Comparison of ENCODE assay signal across 9 cellular contexts in genomic region chr11:3163241-3163981, GRCh38. TPM values are rescaled to one million over a fixed set of nuclear protein-coding genes. Genes with fewer than 3 reads are reported as not detected.
A peak's percentile ranks its signal among the peaks of the same experiment; 100 is the strongest.
DNase-seq lines count a peak whose midpoint lies in the region; ATAC-seq, FAIRE-seq and TF ChIP-seq lines count a peak whose summit lies in the region.
"Had no signal": no experiment of that assay in that cellular context is flagged by ENCODE, and none has a peak within 500 bp of the region (broad histone marks: within the 10 kb centered on the region; RNA-seq: fewer than 3 reads in every experiment).

No MANE protein-coding gene starts in this region.

- no peaks in the 10 kb centered on the region for H3K9me3 Mint-ChIP-seq in activated T-helper 1 cell treated with anti-CD3 and anti-CD28 coated beads, Interleukin-12 subunit alpha, Interleukin-12 subunit beta, Interleukin-2, Interleukin-4 antibody, amounts not matched to agents 30 ng/mL and 10 ng/mL and 1 ng/mL, durations not matched to agents 14 hours and 24 hours and 36 hours

- H3K27me3 ChIP-seq in right atrium auricular region, result no peaks in the 10 kb centered on the region
- no peaks in the 10 kb centered on the region for H3K27me3 ChIP-seq in testis

- intact Hi-C loops in activated T-helper 1 cell treated with anti-CD3 and anti-CD28 coated beads, Interleukin-12 subunit alpha, Interleukin-12 subunit beta, Interleukin-2, Interleukin-4 antibody, amounts not matched to agents 30 ng/mL and 10 ng/mL and 1 ng/mL, durations not matched to agents 14 hours and 24 hours and 36 hours (cut with micrococcal nuclease), result no loop called here
- intact Hi-C loops in testis (cut with DNase I; ENCODE audit: low total_unique reads), result no loop called here

- peaks cover 30% of the 10 kb centered on the region for H3K27me3 Mint-ChIP-seq in activated T-helper 1 cell treated with anti-CD3 and anti-CD28 coated beads, Interleukin-12 subunit alpha, Interleukin-12 subunit beta, Interleukin-2, Interleukin-4 antibody, amounts not matched to agents 30 ng/mL and 10 ng/mL and 1 ng/mL, durations not matched to agents 14 hours and 24 hours and 36 hours (ENCODE audit: insufficient read depth)

- H3K36me3 Mint-ChIP-seq in activated T-helper 1 cell treated with anti-CD3 and anti-CD28 coated beads, Interleukin-12 subunit alpha, Interleukin-12 subunit beta, Interleukin-2, Interleukin-4 antibody, amounts not matched to agents 30 ng/mL and 10 ng/mL and 1 ng/mL, durations not matched to agents 14 hours and 24 hours and 36 hours (ENCODE audit: low read depth), result peaks cover 3% of the 10 kb centered on the region

- no peak for ATAC-seq in GM21447 (IDR thresholded peaks at IDR 0.05; ENCODE audit: unreplicated experiment)

- no peak for DNase-seq in HTR-8/SVneo (ENCODE audit: insufficient read length, low spot score)
- DNase-seq in activated T-helper 1 cell treated with anti-CD3 and anti-CD28 coated beads, Interleukin-12 subunit alpha, Interleukin-12 subunit beta, Interleukin-2, Interleukin-4 antibody, amounts not matched to agents 30 ng/mL and 10 ng/mL and 1 ng/mL, durations not matched to agents 14 hours and 24 hours and 36 hours (ENCODE audit: low spot score), result no peak
- DNase-seq in right atrium auricular region (ENCODE audit: low spot score), result no peak
- DNase-seq in iPS-NIHi11 (ENCODE audit: low spot score), result no peak
- no peak for DNase-seq in dermis blood vessel endothelial cell
- DNase-seq in testis, result no peak

- H3K4me3 Mint-ChIP-seq in activated T-helper 1 cell treated with anti-CD3 and anti-CD28 coated beads, Interleukin-12 subunit alpha, Interleukin-12 subunit beta, Interleukin-2, Interleukin-4 antibody, amounts not matched to agents 30 ng/mL and 10 ng/mL and 1 ng/mL, durations not matched to agents 14 hours and 24 hours and 36 hours, result peak overlapping the region; percentile 50

- TF ChIP-seq POLR2A in testis (IDR thresholded peaks at IDR 0.05), result no peak

- H3K4me1 ChIP-seq in right atrium auricular region (peaks cover 0 to 64% of the 10 kb centered on the region in 2 donors), testis (peaks cover 22% of the 10 kb centered on the region)

- peak overlapping the region; percentile 56 to 74 for H3K4me3 ChIP-seq in right atrium auricular region
- peak overlapping the region in 6 of 7 experiments; percentile 40 to 85 (median 66) for H3K4me3 ChIP-seq in skin epidermis
- H3K4me3 ChIP-seq in testis, result no peak overlapping the region

- H3K9me3 ChIP-seq in right atrium auricular region (no peaks in the 10 kb centered on the region), testis (no peaks in the 10 kb centered on the region)
- H3K9me3 ChIP-seq: neutrophil had no signal

- H3K36me3 ChIP-seq in right atrium auricular region, result no peaks in the 10 kb centered on the region
- no peaks in the 10 kb centered on the region for H3K36me3 ChIP-seq in testis (ENCODE audit: low read depth, missing control alignments)
- H3K36me3 ChIP-seq: neutrophil had no signal

- peaks cover 5% of the 10 kb centered on the region for H3K4me1 Mint-ChIP-seq in activated T-helper 1 cell treated with anti-CD3 and anti-CD28 coated beads, Interleukin-12 subunit alpha, Interleukin-12 subunit beta, Interleukin-2, Interleukin-4 antibody, amounts not matched to agents 30 ng/mL and 10 ng/mL and 1 ng/mL, durations not matched to agents 14 hours and 24 hours and 36 hours (ENCODE audit: low read depth)

- FAIRE-seq in HTR-8/SVneo (lab: Jason Lieb, UNC), result peak; percentile 52

- no peak overlapping the region for H3K27ac Mint-ChIP-seq in activated T-helper 1 cell treated with anti-CD3 and anti-CD28 coated beads, Interleukin-12 subunit alpha, Interleukin-12 subunit beta, Interleukin-2, Interleukin-4 antibody, amounts not matched to agents 30 ng/mL and 10 ng/mL and 1 ng/mL, durations not matched to agents 14 hours and 24 hours and 36 hours

- no peak for TF ChIP-seq CTCF in right atrium auricular region (IDR thresholded peaks at IDR 0.05)
- TF ChIP-seq CTCF in testis (IDR thresholded peaks at IDR 0.05), result no peak

- peak overlapping the region; percentile 71 to 73 for H3K27ac ChIP-seq in right atrium auricular region
- peak overlapping the region in 11 of 21 experiments; percentile 74 to 94 (median 85) for H3K27ac ChIP-seq in skin epidermis
- peak overlapping the region in 1 of 2 donors; percentile 50 for H3K27ac ChIP-seq in testis
- H3K27ac ChIP-seq: neutrophil had no signal

- WGBS in testis, 2 donors, result 75 to 85% methylated on average over 9 to 15 of the region's 15 CpGs

RNA-seq across cellular contexts. Expression of gene OSBPL5, which starts 1.7 kb away (rescaled TPM):
- 1.6 and 1.9 TPM in 2 replicates for total RNA-seq in activated T-helper 1 cell treated with anti-CD3 and anti-CD28 coated beads, Interleukin-12 subunit alpha, Interleukin-12 subunit beta, Interleukin-2, Interleukin-4 antibody, amounts not matched to agents 30 ng/mL and 10 ng/mL and 1 ng/mL, durations not matched to agents 14 hours and 24 hours and 36 hours
- total RNA-seq in right atrium auricular region (10 to 100 TPM; 11.1 to 17.8 TPM), dermis blood vessel endothelial cell (74.9 and 110 TPM in 2 replicates), testis (10 to 100 TPM; 13.2 to 18.1 TPM)
- polyA plus RNA-seq in testis (ENCODE audit: insufficient read depth, low read depth, low replicate concordance), result 8.9 TPM

RNA-seq across cellular contexts. Expression of gene MRGPRG, which starts 55.2 kb away (rescaled TPM):
- total RNA-seq in activated T-helper 1 cell treated with anti-CD3 and anti-CD28 coated beads, Interleukin-12 subunit alpha, Interleukin-12 subunit beta, Interleukin-2, Interleukin-4 antibody, amounts not matched to agents 30 ng/mL and 10 ng/mL and 1 ng/mL, durations not matched to agents 14 hours and 24 hours and 36 hours, result not detected in 2 replicates
- not detected for total RNA-seq in right atrium auricular region
- total RNA-seq in dermis blood vessel endothelial cell, result not detected in 2 replicates
- total RNA-seq in testis, result under 1 TPM in 1 of 2 donors, not detected in 1; 0.50 TPM
- polyA plus RNA-seq in testis (ENCODE audit: insufficient read depth, low read depth, low replicate concordance), result not detected

Comparison
In these comparisons a context has a peak if more than half of its experiments do, and no peak if none do; other contexts are left out.
1. H3K4me3 ChIP-seq: peak in right atrium auricular region (2 of 2) and skin epidermis (6 of 7); none in testis (0 of 2).